ENCODE assay signal across 17 cellular contexts in the genomic region with DNA sequence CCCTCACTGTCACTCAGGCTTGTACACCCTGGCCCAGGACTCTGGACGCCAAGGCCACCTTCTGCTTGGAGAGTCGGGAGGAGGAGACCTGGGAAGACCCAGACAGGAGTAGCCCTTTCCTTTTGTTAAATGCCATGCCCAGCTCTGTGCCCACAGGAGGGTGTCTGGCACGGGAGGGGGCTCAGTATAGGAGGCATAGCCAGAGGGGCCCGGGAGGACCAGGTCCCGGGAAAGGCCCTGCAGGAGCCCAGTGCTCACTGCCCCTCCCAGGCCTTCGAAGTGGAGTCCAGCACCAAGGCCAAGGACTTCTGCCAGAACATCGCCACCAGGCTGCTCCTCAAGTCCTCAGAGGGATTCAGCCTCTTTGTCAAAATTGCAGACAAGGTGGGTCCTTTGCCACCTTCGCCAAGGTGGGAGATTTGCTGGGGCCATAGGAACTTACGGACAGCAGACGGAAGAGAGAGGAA.
DNase-seq lines count a peak whose midpoint lies in the region; ATAC-seq and TF ChIP-seq lines count a peak whose summit lies in the region.
"Had no signal": no experiment of that assay in that cellular context is flagged by ENCODE, and none has a peak within 500 bp of the region (broad histone marks: within the 10 kb centered on the region; RNA-seq: fewer than 3 reads in every experiment).

No MANE protein-coding gene starts in this region.

- H4K20me1 ChIP-seq in GM23248 (ENCODE audit: insufficient read depth): no peaks in the 10 kb centered on the region

- no peak for ATAC-seq in stimulated activated naive B cell treated with anti-CD40 and anti-IgM and Interleukin-4, amounts not matched to agents 10 μg/mL and 1 μg/mL and 100 μg/mL, for 72 hours (replicated peaks)
- no peak for ATAC-seq in GM18873 (IDR thresholded peaks at IDR 0.05; ENCODE audit: low FRiP score, unreplicated experiment)

- no peak for TF ChIP-seq CTCF in endodermal cell (conservative IDR thresholded peaks at IDR 0.05)
- TF ChIP-seq CTCF in breast epithelium (IDR thresholded peaks at IDR 0.05): no peak
- no peak for TF ChIP-seq CTCF in foreskin fibroblast (IDR thresholded peaks at IDR 0.05; ENCODE audit: low read depth, low read length)

- H3K27me3 Mint-ChIP-seq in endodermal cell (ENCODE audit: insufficient read depth): no peaks in the 10 kb centered on the region
- H3K27me3 Mint-ChIP-seq in stimulated activated naive B cell treated with anti-CD40 and anti-IgM and Interleukin-4, amounts not matched to agents 10 μg/mL and 1 μg/mL and 100 μg/mL, for 72 hours: peaks cover 5% of the 10 kb centered on the region in 2 donors
- H3K27me3 Mint-ChIP-seq: CD4-positive, alpha-beta T cell had no signal

- H3F3A ChIP-seq in GM23248 (ENCODE audit: insufficient read depth): no peaks in the 10 kb centered on the region

- H3K9me3 ChIP-seq in GM23248 (ENCODE audit: low read depth): no peaks in the 10 kb centered on the region
- H3K9me3 ChIP-seq in endodermal cell (ENCODE audit: control insufficient read depth, low read length): no peaks in the 10 kb centered on the region
- H3K9me3 ChIP-seq in breast epithelium: no peaks in the 10 kb centered on the region
- H3K9me3 ChIP-seq: HAP-1 had no signal

- no peaks in the 10 kb centered on the region for H3K9me2 ChIP-seq in GM23248 (ENCODE audit: insufficient read depth)

- no peak overlapping the region for H2AFZ ChIP-seq in GM23248

- peaks cover 2% of the 10 kb centered on the region for H3K4me1 Mint-ChIP-seq in endodermal cell
- H3K4me1 Mint-ChIP-seq in stimulated activated naive B cell treated with anti-CD40 and anti-IgM and Interleukin-4, amounts not matched to agents 10 μg/mL and 1 μg/mL and 100 μg/mL, for 72 hours: peaks cover 0 to 4% of the 10 kb centered on the region in 2 donors

- peak; percentile 55 for DNase-seq in activated effector memory CD4-positive, alpha-beta T cell treated with anti-CD3 and anti-CD28 coated beads, Interleukin-2, amount 50 U/mL, for 16 hours
- DNase-seq in activated effector memory CD4-positive, alpha-beta T cell treated with Interleukin-2 at 50 U/mL for 16 hours: no peak
- DNase-seq in GM23248 (peak; percentile 15), endodermal cell (peak; percentile 39), breast epithelium (ENCODE audit: low spot score in 2 of 2) (no peak), foreskin fibroblast (no peak)
- DNase-seq in stimulated activated naive B cell treated with anti-CD40 and anti-IgM and Interleukin-4, amounts not matched to agents 10 μg/mL and 1 μg/mL and 100 μg/mL, for 72 hours: no peak
- DNase-seq: ACHN, AML-193, EL, NCI-H187, NCI-H526 treated with DMSO at 0.1 percent for 48 hours, SHP77 treated with DMSO at 0.1 percent for 48 hours had no signal

- H3K4me3 ChIP-seq in GM23248 (no peak overlapping the region), endodermal cell (ENCODE audit: low read length) (no peak overlapping the region), breast epithelium (no peak overlapping the region), foreskin fibroblast (ENCODE audit: low read depth in 1 of 2, low read length in 2 of 2) (no peak overlapping the region)
- H3K4me3 ChIP-seq: HAP-1 had no signal

- no peaks in the 10 kb centered on the region for H3K36me3 Mint-ChIP-seq in endodermal cell (ENCODE audit: low read depth)
- H3K36me3 Mint-ChIP-seq in stimulated activated naive B cell treated with anti-CD40 and anti-IgM and Interleukin-4, amounts not matched to agents 10 μg/mL and 1 μg/mL and 100 μg/mL, for 72 hours: no peaks in the 10 kb centered on the region

- H3K9me3 Mint-ChIP-seq in endodermal cell: no peaks in the 10 kb centered on the region
- no peaks in the 10 kb centered on the region for H3K9me3 Mint-ChIP-seq in stimulated activated naive B cell treated with anti-CD40 and anti-IgM and Interleukin-4, amounts not matched to agents 10 μg/mL and 1 μg/mL and 100 μg/mL, for 72 hours
- H3K9me3 Mint-ChIP-seq: CD4-positive, alpha-beta T cell had no signal

- in situ Hi-C loops in GM23248 (cut with MboI): no loop called here

- no peak overlapping the region for H3K27ac ChIP-seq in GM23248
- H3K27ac ChIP-seq in endodermal cell (ENCODE audit: low read depth, low read length): no peak overlapping the region
- no peak overlapping the region for H3K27ac ChIP-seq in breast epithelium
- H3K27ac ChIP-seq: HL-60 had no signal

- no peaks in the 10 kb centered on the region for H3K4me1 ChIP-seq in GM23248 (ENCODE audit: insufficient read depth)
- no peaks in the 10 kb centered on the region for H3K4me1 ChIP-seq in endodermal cell (ENCODE audit: control insufficient read depth, insufficient read depth, low read length)
- H3K4me1 ChIP-seq in breast epithelium: no peaks in the 10 kb centered on the region
- H3K4me1 ChIP-seq: HAP-1 had no signal

- no peak for TF ChIP-seq POLR2A in breast epithelium (IDR thresholded peaks at IDR 0.05)

- H3K27ac Mint-ChIP-seq in endodermal cell: no peak overlapping the region
- H3K27ac Mint-ChIP-seq in stimulated activated naive B cell treated with anti-CD40 and anti-IgM and Interleukin-4, amounts not matched to agents 10 μg/mL and 1 μg/mL and 100 μg/mL, for 72 hours: peak overlapping the region; percentile 2
- H3K27ac Mint-ChIP-seq: CD4-positive, alpha-beta T cell had no signal

- H3K9ac ChIP-seq in GM23248: no peak overlapping the region
- H3K9ac ChIP-seq in endodermal cell (ENCODE audit: extremely low read depth, low read length, poor library complexity, severe bottlenecking): no peak overlapping the region

- H3K36me3 ChIP-seq in GM23248 (ENCODE audit: low read depth): no peaks in the 10 kb centered on the region
- H3K36me3 ChIP-seq in endodermal cell (ENCODE audit: control insufficient read depth, insufficient read depth, low read length): no peaks in the 10 kb centered on the region
- H3K36me3 ChIP-seq in breast epithelium: no peaks in the 10 kb centered on the region
- H3K36me3 ChIP-seq: HAP-1 had no signal

- no peaks in the 10 kb centered on the region for H3K79me2 ChIP-seq in GM23248 (ENCODE audit: insufficient read depth)

- 79% methylated on average over 10 of the region's 10 CpGs for WGBS in GM23248 (ENCODE audit: low coverage in 1 of 2, low lambda C conversion rate in 2 of 2, missing lambda C conversion rate in 2 of 2), 2 experiments
- 92 to 96% methylated on average over 4 to 10 of the region's 10 CpGs for WGBS in endodermal cell (ENCODE audit: insufficient coverage in 1 of 2, insufficient read length in 1 of 2), 2 experiments

- no peak overlapping the region for H3K4me3 Mint-ChIP-seq in endodermal cell
- H3K4me3 Mint-ChIP-seq in stimulated activated naive B cell treated with anti-CD40 and anti-IgM and Interleukin-4, amounts not matched to agents 10 μg/mL and 1 μg/mL and 100 μg/mL, for 72 hours: no peak overlapping the region
- H3K4me3 Mint-ChIP-seq: CD4-positive, alpha-beta T cell had no signal

- H3K4me2 ChIP-seq in GM23248 (ENCODE audit: unreplicated experiment): no peak overlapping the region

- intact Hi-C loops in breast epithelium (cut with DNase I; ENCODE audit: low total_unique reads): no loop called here

- 0 out of 2 replicates have a peak, but pooled peaks cover 5% of the 10 kb centered on the region for H3K27me3 ChIP-seq in GM23248 (replicated peaks; ENCODE audit: insufficient read depth)
- no peaks in the 10 kb centered on the region for H3K27me3 ChIP-seq in endodermal cell (ENCODE audit: control insufficient read depth, insufficient read depth, low read length, poor library complexity, severe bottlenecking)
- no peaks in the 10 kb centered on the region for H3K27me3 ChIP-seq in breast epithelium

Comparison
In these comparisons a context has a peak if more than half of its experiments do, and no peak if none do; other contexts are left out.
1. DNase-seq: peak in activated effector memory CD4-positive, alpha-beta T cell treated with anti-CD3 and anti-CD28 coated beads, Interleukin-2, amount 50 U/mL, for 16 hours (single experiment), GM23248 (single experiment) and endodermal cell (single experiment); none in activated effector memory CD4-positive, alpha-beta T cell treated with Interleukin-2 at 50 U/mL for 16 hours (single experiment), stimulated activated naive B cell treated with anti-CD40 and anti-IgM and Interleukin-4, amounts not matched to agents 10 μg/mL and 1 μg/mL and 100 μg/mL, for 72 hours (single experiment), breast epithelium (0 of 2) and foreskin fibroblast (0 of 2).